Comparison of ENCODE assay signal across 11 cellular contexts in genomic region chr10:79049931-79050895, GRCh38. TPM values are rescaled to one million over a fixed set of nuclear protein-coding genes. Genes with fewer than 3 reads are reported as not detected.
DNase-seq lines count a peak whose midpoint lies in the region; ATAC-seq and TF ChIP-seq lines count a peak whose summit lies in the region.
"Had no signal": no experiment of that assay in that cellular context is flagged by ENCODE, and none has a peak within 500 bp of the region (broad histone marks: within the 10 kb centered on the region; RNA-seq: fewer than 3 reads in every experiment).

No MANE protein-coding gene starts in this region.

- ATAC-seq in stimulated activated naive B cell treated with anti-CD40 and anti-IgM and Interleukin-4, amounts not matched to agents 10 μg/mL and 1 μg/mL and 100 μg/mL, for 72 hours (replicated peaks): peak; percentile 25 to 34
- no peak for ATAC-seq in GM18861 (IDR thresholded peaks at IDR 0.05; ENCODE audit: unreplicated experiment)

- TF ChIP-seq CTCF in fibroblast of the aortic adventitia (IDR thresholded peaks at IDR 0.05; ENCODE audit: insufficient read depth, low read length): no peak

- H3K36me3 Mint-ChIP-seq in T-helper 2 cell treated with Interferon-gamma antibody and Interleukin-4, amounts not matched to agents 5 μg/mL and 100 μg/mL, for 36 hours (ENCODE audit: low read depth): no peaks in the 10 kb centered on the region
- H3K36me3 Mint-ChIP-seq in stimulated activated naive B cell treated with anti-CD40 and anti-IgM and Interleukin-4, amounts not matched to agents 10 μg/mL and 1 μg/mL and 100 μg/mL, for 72 hours: no peaks in the 10 kb centered on the region

- no peak overlapping the region for H3K4me3 ChIP-seq in fibroblast of the aortic adventitia (ENCODE audit: low read depth, low read length)
- H3K4me3 ChIP-seq: adrenal gland, esophagus muscularis mucosa had no signal

- H3K27me3 Mint-ChIP-seq in T-helper 2 cell treated with Interferon-gamma antibody and Interleukin-4, amounts not matched to agents 5 μg/mL and 100 μg/mL, for 36 hours (ENCODE audit: low read depth): no peaks in the 10 kb centered on the region
- H3K27me3 Mint-ChIP-seq in stimulated activated naive B cell treated with anti-CD40 and anti-IgM and Interleukin-4, amounts not matched to agents 10 μg/mL and 1 μg/mL and 100 μg/mL, for 72 hours: peaks cover 8 to 18% of the 10 kb centered on the region in 2 donors

- no peaks in the 10 kb centered on the region for H3K9me3 Mint-ChIP-seq in T-helper 2 cell treated with Interferon-gamma antibody and Interleukin-4, amounts not matched to agents 5 μg/mL and 100 μg/mL, for 36 hours
- no peaks in the 10 kb centered on the region for H3K9me3 Mint-ChIP-seq in stimulated activated naive B cell treated with anti-CD40 and anti-IgM and Interleukin-4, amounts not matched to agents 10 μg/mL and 1 μg/mL and 100 μg/mL, for 72 hours

- H3K4me3 Mint-ChIP-seq in T-helper 2 cell treated with Interferon-gamma antibody and Interleukin-4, amounts not matched to agents 5 μg/mL and 100 μg/mL, for 36 hours: peak overlapping the region; percentile 60
- no peak overlapping the region for H3K4me3 Mint-ChIP-seq in stimulated activated naive B cell treated with anti-CD40 and anti-IgM and Interleukin-4, amounts not matched to agents 10 μg/mL and 1 μg/mL and 100 μg/mL, for 72 hours

- H3K27ac Mint-ChIP-seq in T-helper 2 cell treated with Interferon-gamma antibody and Interleukin-4, amounts not matched to agents 5 μg/mL and 100 μg/mL, for 36 hours: peak overlapping the region; percentile 86
- no peak overlapping the region for H3K27ac Mint-ChIP-seq in stimulated activated naive B cell treated with anti-CD40 and anti-IgM and Interleukin-4, amounts not matched to agents 10 μg/mL and 1 μg/mL and 100 μg/mL, for 72 hours

- DNase-seq in activated CD4-positive, alpha-beta T cell treated with anti-CD3 and anti-CD28 coated beads for 48 hours: peak; percentile 52
- no peak for DNase-seq in activated CD4-positive, alpha-beta T cell treated with anti-CD3 and anti-CD28 coated beads, Interleukin-2, amount 50 U/mL, for 4 hours
- peak; percentile 51 for DNase-seq in T-helper 2 cell treated with Interferon-gamma antibody and Interleukin-4, amounts not matched to agents 5 μg/mL and 100 μg/mL, for 36 hours (ENCODE audit: low spot score)
- DNase-seq in fibroblast of the aortic adventitia (ENCODE audit: low read depth) (peak; percentile 27), cerebellar cortex (ENCODE audit: low spot score) (no peak), cerebellum (ENCODE audit: low spot score) (no peak)
- no peak for DNase-seq in stimulated activated naive B cell treated with anti-CD40 and anti-IgM and Interleukin-4, amounts not matched to agents 10 μg/mL and 1 μg/mL and 100 μg/mL, for 72 hours
- DNase-seq: kidney glomerular epithelial cell had no signal

- peaks cover 32% of the 10 kb centered on the region for H3K4me1 Mint-ChIP-seq in T-helper 2 cell treated with Interferon-gamma antibody and Interleukin-4, amounts not matched to agents 5 μg/mL and 100 μg/mL, for 36 hours (ENCODE audit: low read depth)
- peaks cover 22 to 31% of the 10 kb centered on the region in 2 donors for H3K4me1 Mint-ChIP-seq in stimulated activated naive B cell treated with anti-CD40 and anti-IgM and Interleukin-4, amounts not matched to agents 10 μg/mL and 1 μg/mL and 100 μg/mL, for 72 hours

RNA-seq across cellular contexts. Expression of gene ZMIZ1, which starts 18.6 kb away (rescaled TPM):
- 15.0 and 28.1 TPM in 2 replicates for total RNA-seq in fibroblast of the aortic adventitia (ENCODE audit: low replicate concordance)
- total RNA-seq in cerebellum: 53.4 TPM

Comparison
In these comparisons a context has a peak if more than half of its experiments do, and no peak if none do; other contexts are left out.
1. DNase-seq: peak in activated CD4-positive, alpha-beta T cell treated with anti-CD3 and anti-CD28 coated beads for 48 hours (single experiment), T-helper 2 cell treated with Interferon-gamma antibody and Interleukin-4, amounts not matched to agents 5 μg/mL and 100 μg/mL, for 36 hours (single experiment) and fibroblast of the aortic adventitia (single experiment); none in activated CD4-positive, alpha-beta T cell treated with anti-CD3 and anti-CD28 coated beads, Interleukin-2, amount 50 U/mL, for 4 hours (0 of 2), stimulated activated naive B cell treated with anti-CD40 and anti-IgM and Interleukin-4, amounts not matched to agents 10 μg/mL and 1 μg/mL and 100 μg/mL, for 72 hours (single experiment), cerebellar cortex (single experiment) and cerebellum (single experiment).